Comparison of ENCODE assay signal across 1 cellular context in genomic region chr3:181330821-181331563, GRCh38.
TF ChIP-seq lines count a peak whose summit lies in the region.

No MANE protein-coding gene starts in this region.

TF ChIP-seq in HEK293, 187 proteins besides CTCF, POLR2A, EP300 and RAD21 (continued from another document):
- TF ChIP-seq, protein P1, sequence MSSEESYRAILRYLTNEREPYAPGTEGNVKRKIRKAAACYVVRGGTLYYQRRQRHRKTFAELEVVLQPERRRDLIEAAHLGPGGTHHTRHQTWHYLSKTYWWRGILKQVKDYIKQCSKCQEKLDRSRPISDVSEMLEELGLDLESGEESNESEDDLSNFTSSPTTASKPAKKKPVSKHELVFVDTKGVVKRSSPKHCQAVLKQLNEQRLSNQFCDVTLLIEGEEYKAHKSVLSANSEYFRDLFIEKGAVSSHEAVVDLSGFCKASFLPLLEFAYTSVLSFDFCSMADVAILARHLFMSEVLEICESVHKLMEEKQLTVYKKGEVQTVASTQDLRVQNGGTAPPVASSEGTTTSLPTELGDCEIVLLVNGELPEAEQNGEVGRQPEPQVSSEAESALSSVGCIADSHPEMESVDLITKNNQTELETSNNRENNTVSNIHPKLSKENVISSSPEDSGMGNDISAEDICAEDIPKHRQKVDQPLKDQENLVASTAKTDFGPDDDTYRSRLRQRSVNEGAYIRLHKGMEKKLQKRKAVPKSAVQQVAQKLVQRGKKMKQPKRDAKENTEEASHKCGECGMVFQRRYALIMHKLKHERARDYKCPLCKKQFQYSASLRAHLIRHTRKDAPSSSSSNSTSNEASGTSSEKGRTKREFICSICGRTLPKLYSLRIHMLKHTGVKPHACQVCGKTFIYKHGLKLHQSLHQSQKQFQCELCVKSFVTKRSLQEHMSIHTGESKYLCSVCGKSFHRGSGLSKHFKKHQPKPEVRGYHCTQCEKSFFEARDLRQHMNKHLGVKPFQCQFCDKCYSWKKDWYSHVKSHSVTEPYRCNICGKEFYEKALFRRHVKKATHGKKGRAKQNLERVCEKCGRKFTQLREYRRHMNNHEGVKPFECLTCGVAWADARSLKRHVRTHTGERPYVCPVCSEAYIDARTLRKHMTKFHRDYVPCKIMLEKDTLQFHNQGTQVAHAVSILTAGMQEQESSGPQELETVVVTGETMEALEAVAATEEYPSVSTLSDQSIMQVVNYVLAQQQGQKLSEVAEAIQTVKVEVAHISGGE (tag by site-specific recombination; conservative IDR thresholded peaks at IDR 0.05; ENCODE audit: low read depth): no peak
- TF ChIP-seq ZNF133 (tag by site-specific recombination; IDR thresholded peaks at IDR 0.05) (no peak), ZNF654 (tag by site-specific recombination; IDR thresholded peaks at IDR 0.05; ENCODE audit: low read depth) (no peak)
